ENCODE assay signal across 14 cellular contexts in genomic region chr2:237298323-237299118, GRCh38.
DNase-seq lines count a peak whose midpoint lies in the region; ATAC-seq and TF ChIP-seq lines count a peak whose summit lies in the region.
"Had no signal": no experiment of that assay in that cellular context is flagged by ENCODE, and none has a peak within 500 bp of the region (broad histone marks: within the 10 kb centered on the region; RNA-seq: fewer than 3 reads in every experiment).

No MANE protein-coding gene starts in this region.

- H3K27me3 ChIP-seq in Caco-2 (replicated peaks; ENCODE audit: control insufficient read depth, insufficient read depth, low read length) = no peaks in the 10 kb centered on the region
- no peaks in the 10 kb centered on the region for H3K27me3 ChIP-seq in IMR-90 (ENCODE audit: control insufficient read depth, insufficient read depth, low read length)
- H3K27me3 ChIP-seq in mesendoderm (ENCODE audit: insufficient read depth, low read length, poor library complexity) = no peaks in the 10 kb centered on the region
- H3K27me3 ChIP-seq: pancreas had no signal

- peak overlapping the region; percentile 38; the same call in 1 of the 2 replicates for H3K14ac ChIP-seq in IMR-90 (replicated peaks; ENCODE audit: low read depth, low read length)

- no peaks in the 10 kb centered on the region for H4K20me1 ChIP-seq in IMR-90 (ENCODE audit: insufficient read depth, low read length)

- peak overlapping the region; percentile 56 for H2AK5ac ChIP-seq in IMR-90 (ENCODE audit: low read depth, low read length)
- H2AK5ac ChIP-seq in mesendoderm (ENCODE audit: low read length) = no peak overlapping the region

- H3K18ac ChIP-seq in IMR-90 (ENCODE audit: low read depth, low read length) = peak overlapping the region; percentile 6; the same call in 1 of the 2 replicates
- no peak overlapping the region for H3K18ac ChIP-seq in mesendoderm (ENCODE audit: low read length)

- H4K5ac ChIP-seq in IMR-90 (ENCODE audit: low read depth, low read length) (peak overlapping the region; percentile 33), mesendoderm (ENCODE audit: low read length) (no peak overlapping the region)

- no peak for TF ChIP-seq POLR2A in IMR-90 (IDR thresholded peaks at IDR 0.05; ENCODE audit: low read depth, low read length)

- no peak overlapping the region for H3K4me3 Mint-ChIP-seq in Caco-2 (ENCODE audit: unreplicated experiment)
- no peak overlapping the region for H3K4me3 Mint-ChIP-seq in activated CD8-positive, alpha-beta memory T cell treated with anti-CD3 and anti-CD28 coated beads, Interleukin-2, amount 10 ng/mL, durations not matched to agents 7 days and 5 days
- H3K4me3 Mint-ChIP-seq: CD8-positive, alpha-beta T cell had no signal

- peak overlapping the region in 1 of 2 experiments; percentile 10; a peak in 2 of 4 replicates for H4K8ac ChIP-seq in IMR-90 (ENCODE audit: low read depth in 2 of 2, low read length in 2 of 2)
- H4K8ac ChIP-seq in mesendoderm (ENCODE audit: low read depth, low read length) = no peak overlapping the region

- H3K9ac ChIP-seq in IMR-90 (ENCODE audit: low read depth, low read length) (no peak overlapping the region), mesendoderm (ENCODE audit: low read length) (no peak overlapping the region)

- TF ChIP-seq CTCF in Caco-2 (IDR thresholded peaks at IDR 0.05; ENCODE audit: insufficient read depth in 1 of 2, low read depth in 1 of 2, low read length in 1 of 2, severe bottlenecking in 1 of 2, unreplicated experiment in 1 of 2) = no peak
- no peak for TF ChIP-seq CTCF in IMR-90 (conservative IDR thresholded peaks at IDR 0.05; ENCODE audit: low read depth, low read length)
- TF ChIP-seq CTCF in choroid plexus epithelial cell (conservative IDR thresholded peaks at IDR 0.05; ENCODE audit: low read depth, low read length) = no peak

- BruUV-seq in Caco-2 (replicated peaks; lab: Mats Ljungman, UMichigan) (no TSS peak), IMR-90 (replicated peaks; lab: Mats Ljungman, UMichigan) (no TSS peak)

- peak overlapping the region; percentile 96 for H2BK5ac ChIP-seq in IMR-90 (ENCODE audit: low read depth, low read length, poor library complexity, severe bottlenecking)
- H2BK5ac ChIP-seq in mesendoderm (ENCODE audit: low read length) = no peak overlapping the region

- H3K56ac ChIP-seq in IMR-90 (ENCODE audit: extremely low read depth, insufficient read depth, low read length) (no peak overlapping the region), mesendoderm (ENCODE audit: low read length) (no peak overlapping the region)

- no peak for TF ChIP-seq RAD21 in IMR-90 (IDR thresholded peaks at IDR 0.05; ENCODE audit: low read length)

- peak overlapping the region; percentile 8; the same call in 1 of the 2 replicates for H3K23ac ChIP-seq in IMR-90 (ENCODE audit: low read depth, low read length)
- no peak overlapping the region for H3K23ac ChIP-seq in mesendoderm (ENCODE audit: low read length)

- peak; percentile 8 to 60 for DNase-seq in Caco-2
- DNase-seq in IMR-90 = peak; percentile 58
- peak; percentile 77 for DNase-seq in choroid plexus epithelial cell (ENCODE audit: low read depth)
- DNase-seq in myocyte (ENCODE audit: low read depth) = peak; percentile 92
- DNase-seq in mesendoderm = no peak
- DNase-seq in activated CD8-positive, alpha-beta memory T cell treated with anti-CD3 and anti-CD28 coated beads, Interleukin-2, amount 10 ng/mL, durations not matched to agents 7 days and 5 days = no peak
- no peak for DNase-seq in cerebellar cortex (ENCODE audit: low spot score)
- DNase-seq: activated CD8-positive, alpha-beta memory T cell treated with anti-CD3 and anti-CD28 coated beads, Interleukin-2, amount 50 U/mL, for 48 hours; CD8-positive, alpha-beta T cell; hypothalamus; NCI-H446; pancreas had no signal

- H3K27ac Mint-ChIP-seq in Caco-2 (ENCODE audit: unreplicated experiment) = no peak overlapping the region
- no peak overlapping the region for H3K27ac Mint-ChIP-seq in activated CD8-positive, alpha-beta memory T cell treated with anti-CD3 and anti-CD28 coated beads, Interleukin-2, amount 10 ng/mL, durations not matched to agents 7 days and 5 days
- H3K27ac Mint-ChIP-seq: CD8-positive, alpha-beta T cell had no signal

- H3K36me3 ChIP-seq in Caco-2 (ENCODE audit: control insufficient read depth, insufficient read depth, low read length) (no peaks in the 10 kb centered on the region), IMR-90 (ENCODE audit: control insufficient read depth, insufficient read depth, low read length) (no peaks in the 10 kb centered on the region), mesendoderm (ENCODE audit: control insufficient read depth, insufficient read depth, low read length) (no peaks in the 10 kb centered on the region)
- H3K36me3 ChIP-seq: pancreas had no signal

- H3K9me3 ChIP-seq in Caco-2 (no peaks in the 10 kb centered on the region), IMR-90 (ENCODE audit: control insufficient read depth, insufficient read depth, low read length) (no peaks in the 10 kb centered on the region)
- H3K9me3 ChIP-seq: pancreas had no signal

- H2AK9ac ChIP-seq in IMR-90 (replicated peaks; ENCODE audit: low read depth, low read length, poor library complexity) = no peak overlapping the region

- H3K4me3 ChIP-seq in Caco-2 (ENCODE audit: low read depth, low read length) (no peak overlapping the region), IMR-90 (ENCODE audit: insufficient read depth, low read depth, low read length) (no peak overlapping the region), choroid plexus epithelial cell (ENCODE audit: low read depth, low read length) (no peak overlapping the region), mesendoderm (ENCODE audit: low read length) (no peak overlapping the region)
- H3K4me3 ChIP-seq: coronary artery, pancreas had no signal

- H2BK120ac ChIP-seq in IMR-90 (ENCODE audit: low read depth, low read length) = peak overlapping the region; percentile 98
- H2BK120ac ChIP-seq in mesendoderm (ENCODE audit: low read depth, low read length) = no peak overlapping the region

- H3K4me1 ChIP-seq in Caco-2 = peaks cover 6% of the 10 kb centered on the region; the same call in 1 of the 2 replicates
- peaks cover 27% of the 10 kb centered on the region for H3K4me1 ChIP-seq in IMR-90 (ENCODE audit: control insufficient read depth, insufficient read depth, low read length)
- H3K4me1 ChIP-seq in mesendoderm (ENCODE audit: control insufficient read depth, low read depth, low read length) = no peaks in the 10 kb centered on the region
- H3K4me1 ChIP-seq: pancreas had no signal

- H2AFZ ChIP-seq in IMR-90 (replicated peaks; ENCODE audit: low read length, poor library complexity) = no peak overlapping the region

- H2BK15ac ChIP-seq in IMR-90 (ENCODE audit: low read depth, low read length) (peak overlapping the region; percentile 87; the same call in 2 of the 3 replicates), mesendoderm (replicated peaks; ENCODE audit: low read depth) (no peak overlapping the region)

- dilution Hi-C loops in IMR-90 (cut with HindIII; ENCODE audit: low sequenced_read_pairs, unreplicated experiment) = no loop called here

- in situ Hi-C loops in IMR-90 (cut with MboI; ENCODE audit: low sequenced_read_pairs) = no loop called here

- H3K9me1 ChIP-seq in IMR-90 (ENCODE audit: insufficient read depth, low read length) = peaks cover 40% of the 10 kb centered on the region

- peak overlapping the region; percentile 100 for H2BK20ac ChIP-seq in IMR-90 (ENCODE audit: low read depth, low read length)

- H3K4me2 ChIP-seq in IMR-90 (ENCODE audit: low read depth, low read length) = no peak overlapping the region
- H3K4me2 ChIP-seq in mesendoderm (ENCODE audit: low read length) = no peak overlapping the region

- H4K91ac ChIP-seq in IMR-90 (ENCODE audit: insufficient read depth, low read depth, low read length) = peak overlapping the region; percentile 67

- H3K79me1 ChIP-seq in IMR-90 (ENCODE audit: low read depth in 1 of 2, low read length in 2 of 2) (peaks cover 5 to 33% of the 10 kb centered on the region in 2 experiments; a peak in 3 of 4 replicates), mesendoderm (ENCODE audit: low read length) (no peaks in the 10 kb centered on the region)

- intact Hi-C loops in Caco-2 (cut with micrococcal nuclease; ENCODE audit: unreplicated experiment) (no loop called here), IMR-90 (cut with micrococcal nuclease) (no loop called here)

- peaks cover 2% of the 10 kb centered on the region for H3K27me3 Mint-ChIP-seq in Caco-2 (ENCODE audit: insufficient read depth, unreplicated experiment)
- H3K27me3 Mint-ChIP-seq in activated CD8-positive, alpha-beta memory T cell treated with anti-CD3 and anti-CD28 coated beads, Interleukin-2, amount 10 ng/mL, durations not matched to agents 7 days and 5 days = peaks cover 24% of the 10 kb centered on the region

- H3K27ac ChIP-seq in IMR-90 (ENCODE audit: insufficient read depth, low read length) (no peak overlapping the region), mesendoderm (ENCODE audit: low read depth, low read length) (no peak overlapping the region)
- H3K27ac ChIP-seq: pancreas had no signal

- ATAC-seq in IMR-90 (ENCODE audit: low read depth) (no peak), GM19324 (IDR thresholded peaks at IDR 0.05; ENCODE audit: low FRiP score, unreplicated experiment) (no peak)
- no peak for ATAC-seq in activated CD8-positive, alpha-beta memory T cell treated with anti-CD3 and anti-CD28 coated beads, Interleukin-2, amount 10 ng/mL, durations not matched to agents 7 days and 5 days
- ATAC-seq: CD8-positive, alpha-beta T cell had no signal

- peaks cover 5% of the 10 kb centered on the region for H3K9me3 Mint-ChIP-seq in Caco-2 (ENCODE audit: unreplicated experiment)
- H3K9me3 Mint-ChIP-seq in activated CD8-positive, alpha-beta memory T cell treated with anti-CD3 and anti-CD28 coated beads, Interleukin-2, amount 10 ng/mL, durations not matched to agents 7 days and 5 days (ENCODE audit: low read depth) = peaks cover 6% of the 10 kb centered on the region

- no peaks in the 10 kb centered on the region for H3K79me2 ChIP-seq in mesendoderm (ENCODE audit: control insufficient read depth, insufficient read depth, low read length)

- no peaks in the 10 kb centered on the region for H3K36me3 Mint-ChIP-seq in Caco-2 (ENCODE audit: insufficient read depth, unreplicated experiment)
- H3K36me3 Mint-ChIP-seq in activated CD8-positive, alpha-beta memory T cell treated with anti-CD3 and anti-CD28 coated beads, Interleukin-2, amount 10 ng/mL, durations not matched to agents 7 days and 5 days = no peaks in the 10 kb centered on the region
- H3K36me3 Mint-ChIP-seq: CD8-positive, alpha-beta T cell had no signal

- WGBS in IMR-90 (ENCODE audit: extremely low coverage in 2 of 2, insufficient read length in 1 of 2), 2 experiments = 81% methylated on average over 4 of the region's 10 CpGs; no CpG with 5 or more reads in 1 of the 2 experiments
- no CpG with 5 or more reads among the region's 10 CpGs for WGBS in mesendoderm (ENCODE audit: extremely low coverage, insufficient coverage, low lambda C conversion rate)

- POLR2A ChIA-PET in Caco-2 (lab: Charles Lee) (no interaction called here), IMR-90 (lab: Charles Lee; ENCODE audit: unreplicated experiment) (no interaction called here)

- H3K4me1 Mint-ChIP-seq in Caco-2 (ENCODE audit: low read depth, unreplicated experiment) = no peaks in the 10 kb centered on the region
- H3K4me1 Mint-ChIP-seq in activated CD8-positive, alpha-beta memory T cell treated with anti-CD3 and anti-CD28 coated beads, Interleukin-2, amount 10 ng/mL, durations not matched to agents 7 days and 5 days = no peaks in the 10 kb centered on the region

- H3K4ac ChIP-seq in IMR-90 (ENCODE audit: low read depth, low read length) = peak overlapping the region; percentile 98
- H3K4ac ChIP-seq in mesendoderm (ENCODE audit: low read depth, low read length) = no peak overlapping the region

- CTCF ChIA-PET in Caco-2 (lab: Charles Lee) = no interaction called here
- CTCF ChIA-PET in IMR-90 (lab: Yijun Ruan, JAX) = no interaction called here
- CTCF ChIA-PET in activated CD8-positive, alpha-beta memory T cell treated with anti-CD3 and anti-CD28 coated beads, Interleukin-2, amount 10 ng/mL, durations not matched to agents 7 days and 5 days (lab: Charles Lee) = no interaction called here

Comparison
In these comparisons a context has a peak if more than half of its experiments do, and no peak if none do; other contexts are left out.
1. DNase-seq: peak in Caco-2 (2 of 2), IMR-90 (single experiment), choroid plexus epithelial cell (single experiment) and myocyte (single experiment); none in mesendoderm (single experiment), activated CD8-positive, alpha-beta memory T cell treated with anti-CD3 and anti-CD28 coated beads, Interleukin-2, amount 10 ng/mL, durations not matched to agents 7 days and 5 days (single experiment) and cerebellar cortex (single experiment).